ENCODE assay signal across 8 cellular contexts in the genomic region with DNA sequence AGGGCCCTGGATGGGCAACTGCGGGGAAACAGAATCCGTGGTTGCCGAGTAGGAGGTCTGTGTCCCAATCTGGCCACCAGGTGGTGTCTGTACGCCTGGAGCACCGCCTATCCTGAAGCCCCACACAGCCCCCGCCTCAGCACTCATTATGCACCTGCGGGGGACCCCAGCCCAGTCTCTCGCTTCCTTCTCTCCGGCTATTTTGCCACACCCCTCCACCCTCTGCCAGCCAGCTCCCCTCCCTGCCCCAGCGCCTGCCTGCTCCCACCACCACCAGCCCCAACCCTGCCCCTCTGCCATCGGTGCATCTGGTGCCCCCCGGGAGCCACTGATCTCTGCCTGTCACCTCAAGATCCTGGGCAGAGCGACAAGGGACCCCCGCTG. TPM values are rescaled to one million over a fixed set of nuclear protein-coding genes. Genes with fewer than 3 reads are reported as not detected.
A peak's percentile ranks its signal among the peaks of the same experiment; 100 is the strongest.
DNase-seq lines count a peak whose midpoint lies in the region; ATAC-seq, FAIRE-seq and TF ChIP-seq lines count a peak whose summit lies in the region.

No MANE protein-coding gene starts in this region.

- no peaks in the 10 kb centered on the region for H3K36me3 Mint-ChIP-seq in activated CD8-positive, alpha-beta memory T cell treated with anti-CD3 and anti-CD28 coated beads, Interleukin-2, amount 10 ng/mL, durations not matched to agents 7 days and 5 days
- peaks cover 7% of the 10 kb centered on the region for H3K36me3 Mint-ChIP-seq in nephron (ENCODE audit: low read depth)

- peaks cover 12% of the 10 kb centered on the region for H3F3A ChIP-seq in DOHH2 (ENCODE audit: control insufficient read depth, insufficient read depth)

- no peak overlapping the region for H2AFZ ChIP-seq in endothelial cell of umbilical vein (ENCODE audit: low read depth, low read length)

- H3K9ac ChIP-seq in endothelial cell of umbilical vein (replicated peaks; ENCODE audit: extremely low read depth, insufficient read depth, low read length), result no peak overlapping the region

- POLR2A ChIA-PET in endothelial cell of umbilical vein (lab: Charles Lee), result no interaction called here

- H3K9me2 ChIP-seq in DOHH2 (replicated peaks; ENCODE audit: control insufficient read depth, low read length), result no peaks in the 10 kb centered on the region

- H3K4me1 ChIP-seq in DOHH2 (ENCODE audit: control insufficient read depth, low read length), result peaks cover 63% of the 10 kb centered on the region
- peaks cover 2% of the 10 kb centered on the region for H3K4me1 ChIP-seq in endothelial cell of umbilical vein (ENCODE audit: control insufficient read depth, extremely low read depth, insufficient read depth, low read length)
- H3K4me1 ChIP-seq in upper lobe of right lung, result peaks cover 24% of the 10 kb centered on the region

- peak; percentile 86 for TF ChIP-seq CTCF in DOHH2 (IDR thresholded peaks at IDR 0.05; ENCODE audit: low read depth, low read length, poor library complexity, severe bottlenecking)
- peak; percentile 65 to 88 for TF ChIP-seq CTCF in endothelial cell of umbilical vein (IDR thresholded peaks at IDR 0.05; ENCODE audit: extremely low read depth in 1 of 2, insufficient read depth in 1 of 2, low read depth in 1 of 2, low read length in 2 of 2)
- TF ChIP-seq CTCF in nephron (IDR thresholded peaks at IDR 0.05; ENCODE audit: unreplicated experiment in 3 of 3), result peak; percentile 73 to 80 (median 78)
- peak; percentile 71 for TF ChIP-seq CTCF in upper lobe of right lung (IDR thresholded peaks at IDR 0.05)

- H3K27me3 ChIP-seq in DOHH2 (ENCODE audit: control insufficient read depth, low read length) (no peaks in the 10 kb centered on the region), endothelial cell of umbilical vein (ENCODE audit: control insufficient read depth in 2 of 2, insufficient read depth in 2 of 2, low read length in 2 of 2) (peaks cover 48 to 54% of the 10 kb centered on the region in 2 experiments), upper lobe of right lung (peaks cover 50% of the 10 kb centered on the region)

- H3K9me3 ChIP-seq in DOHH2 (ENCODE audit: control insufficient read depth, insufficient read depth, low read length) (no peaks in the 10 kb centered on the region), endothelial cell of umbilical vein (replicated peaks; ENCODE audit: control insufficient read depth, insufficient read depth, low read length) (no peaks in the 10 kb centered on the region), upper lobe of right lung (no peaks in the 10 kb centered on the region)

- intact Hi-C loops in endothelial cell of umbilical vein (cut with micrococcal nuclease), result loop anchor here (1.0 kb wide), 1 partner anchor 25 kb away; no protein-coding TSS in a partner anchor
- intact Hi-C loops in upper lobe of right lung (cut with DNase I), result no loop called here

- H3K27me3 Mint-ChIP-seq in activated CD8-positive, alpha-beta memory T cell treated with anti-CD3 and anti-CD28 coated beads, Interleukin-2, amount 10 ng/mL, durations not matched to agents 7 days and 5 days, result peaks cover 53% of the 10 kb centered on the region
- H3K27me3 Mint-ChIP-seq in nephron (ENCODE audit: low read depth), result peaks cover 57% of the 10 kb centered on the region

- no peak overlapping the region for H3K27ac Mint-ChIP-seq in activated CD8-positive, alpha-beta memory T cell treated with anti-CD3 and anti-CD28 coated beads, Interleukin-2, amount 10 ng/mL, durations not matched to agents 7 days and 5 days
- no peak overlapping the region for H3K27ac Mint-ChIP-seq in nephron

- no peak overlapping the region for H3K4me3 Mint-ChIP-seq in activated CD8-positive, alpha-beta memory T cell treated with anti-CD3 and anti-CD28 coated beads, Interleukin-2, amount 10 ng/mL, durations not matched to agents 7 days and 5 days
- H3K4me3 Mint-ChIP-seq in nephron, result peak overlapping the region; percentile 74 to 80 (median 80)

- no peaks in the 10 kb centered on the region for H3K9me1 ChIP-seq in endothelial cell of umbilical vein (replicated peaks; ENCODE audit: control insufficient read depth, extremely low read depth, insufficient read depth, low read length)

- H3K27ac ChIP-seq in DOHH2 (ENCODE audit: low read depth, low read length) (no peak overlapping the region), endothelial cell of umbilical vein (ENCODE audit: insufficient read depth, low read depth, low read length) (no peak overlapping the region), upper lobe of right lung (no peak overlapping the region)

- peaks cover 11% of the 10 kb centered on the region for H3K36me3 ChIP-seq in DOHH2 (ENCODE audit: control insufficient read depth, low read length)
- H3K36me3 ChIP-seq in endothelial cell of umbilical vein (ENCODE audit: control insufficient read depth in 2 of 2, extremely low read depth in 1 of 2, insufficient read depth in 2 of 2, low read length in 2 of 2), result no peaks in the 10 kb centered on the region
- peaks cover 22% of the 10 kb centered on the region for H3K36me3 ChIP-seq in upper lobe of right lung

- H3K79me2 ChIP-seq in DOHH2 (ENCODE audit: control insufficient read depth, low read length) (peaks cover 26% of the 10 kb centered on the region), endothelial cell of umbilical vein (ENCODE audit: control insufficient read depth, insufficient read depth, low read length) (no peaks in the 10 kb centered on the region)

- TF ChIP-seq POLR2A in endothelial cell of umbilical vein (IDR thresholded peaks at IDR 0.05; ENCODE audit: low read depth, low read length), result no peak

- FAIRE-seq in HTR-8/SVneo (lab: Jason Lieb, UNC) (no peak), endothelial cell of umbilical vein (lab: Jason Lieb, UNC) (peak; percentile 86)

- ATAC-seq in activated CD8-positive, alpha-beta memory T cell treated with anti-CD3 and anti-CD28 coated beads, Interleukin-2, amount 10 ng/mL, durations not matched to agents 7 days and 5 days, result peak; percentile 59
- ATAC-seq in upper lobe of right lung (peak; percentile 59), HG02759 (IDR thresholded peaks at IDR 0.05; ENCODE audit: unreplicated experiment) (no peak)

- H3K4me3 ChIP-seq in DOHH2 (ENCODE audit: low read length) (peak overlapping the region; percentile 40), endothelial cell of umbilical vein (replicated peaks in 1 of 3; ENCODE audit: insufficient read depth in 1 of 3, low read depth in 1 of 3, low read length in 3 of 3) (no peak overlapping the region), upper lobe of right lung (no peak overlapping the region)

- peaks cover 30% of the 10 kb centered on the region for H3K4me1 Mint-ChIP-seq in activated CD8-positive, alpha-beta memory T cell treated with anti-CD3 and anti-CD28 coated beads, Interleukin-2, amount 10 ng/mL, durations not matched to agents 7 days and 5 days
- H3K4me1 Mint-ChIP-seq in nephron, result peaks cover 49% of the 10 kb centered on the region

- DNase-seq in HTR-8/SVneo (ENCODE audit: insufficient read length, low spot score) (peak; percentile 79), NOMO-1 treated with DMSO at 0.1 percent for 48 hours (lab: John Stamatoyannopoulos, UW; ENCODE audit: unreplicated experiment) (peak; percentile 52), endothelial cell of umbilical vein (ENCODE audit: low read depth, low spot score) (peak; percentile 49), upper lobe of right lung (no peak)
- peak; percentile 81 for DNase-seq in activated CD8-positive, alpha-beta memory T cell treated with anti-CD3 and anti-CD28 coated beads, Interleukin-2, amount 10 ng/mL, durations not matched to agents 7 days and 5 days

- no TSS peak for BruUV-seq in endothelial cell of umbilical vein (replicated peaks; lab: Mats Ljungman, UMichigan)

- peak overlapping the region; percentile 88 for H3K4me2 ChIP-seq in DOHH2 (ENCODE audit: low read length)
- no peak overlapping the region for H3K4me2 ChIP-seq in endothelial cell of umbilical vein (ENCODE audit: insufficient read depth, low read length)

- peaks cover 5% of the 10 kb centered on the region; the same call in 1 of the 2 replicates for H4K20me1 ChIP-seq in DOHH2 (ENCODE audit: control insufficient read depth, insufficient read depth, low read depth, low read length)
- H4K20me1 ChIP-seq in endothelial cell of umbilical vein (replicated peaks; ENCODE audit: control insufficient read depth, extremely low read depth, insufficient read depth, low read length), result no peaks in the 10 kb centered on the region

- H3K9me3 Mint-ChIP-seq in activated CD8-positive, alpha-beta memory T cell treated with anti-CD3 and anti-CD28 coated beads, Interleukin-2, amount 10 ng/mL, durations not matched to agents 7 days and 5 days (ENCODE audit: low read depth), result no peaks in the 10 kb centered on the region
- no peaks in the 10 kb centered on the region for H3K9me3 Mint-ChIP-seq in nephron

- dilution Hi-C loops in endothelial cell of umbilical vein (cut with MboI; ENCODE audit: extremely low pct_ligation_motif_present, low sequenced_read_pairs), result no loop called here

- CTCF ChIA-PET in activated CD8-positive, alpha-beta memory T cell treated with anti-CD3 and anti-CD28 coated beads, Interleukin-2, amount 10 ng/mL, durations not matched to agents 7 days and 5 days (lab: Charles Lee), result interaction anchor here (0.6 to 15.4 kb wide), 29 partner anchors 9 to 1025 kb away, joined by 3 to 647 read pairs (median 5); partner anchors contain the start of genes GLI1, INHBE, SHMT2 and SMARCC2
- CTCF ChIA-PET in endothelial cell of umbilical vein (lab: Charles Lee), result interaction anchor here (1.2 to 4.7 kb wide), 12 partner anchors 11 to 86 kb away, joined by 3 to 214 read pairs (median 8); partner anchors contain the start of genes LRP1, SHMT2 and STAC3

RNA-seq across cellular contexts. Expression of gene NXPH4, which starts 2.2 kb away (rescaled TPM):
- under 1 TPM; 0.58 to 0.68 TPM for total RNA-seq in activated CD8-positive, alpha-beta memory T cell treated with anti-CD3 and anti-CD28 coated beads, Interleukin-2, amount 10 ng/mL, durations not matched to agents 7 days and 5 days
- not detected in 2 replicates for total RNA-seq in endothelial cell of umbilical vein
- polyA plus RNA-seq in endothelial cell of umbilical vein, result 0.07 TPM in 1 of 2 replicates, not detected in the other
- 0.04 and 0.06 TPM in 2 replicates for polyA plus RNA-seq in endothelial cell of umbilical vein (2011; cell fraction: cytosol; rRNA removed)
- polyA plus RNA-seq in endothelial cell of umbilical vein (2011; cell fraction: nucleus; rRNA removed), result not detected in 2 replicates
- polyA plus RNA-seq in endothelial cell of umbilical vein (2012), result not detected in 2 replicates
- polyA minus RNA-seq in endothelial cell of umbilical vein, result 0.11 TPM in 1 of 2 replicates, not detected in the other
- polyA minus RNA-seq in endothelial cell of umbilical vein (2011; cell fraction: cytosol; rRNA and poly(A)+ RNA removed), result 2.8 TPM
- not detected in 2 replicates for polyA minus RNA-seq in endothelial cell of umbilical vein (2011; cell fraction: nucleus; rRNA and poly(A)+ RNA removed)
- not detected for total RNA-seq in upper lobe of right lung

RNA-seq across cellular contexts. Expression of gene SHMT2, which starts 15.1 kb away (rescaled TPM):
- total RNA-seq in activated CD8-positive, alpha-beta memory T cell treated with anti-CD3 and anti-CD28 coated beads, Interleukin-2, amount 10 ng/mL, durations not matched to agents 7 days and 5 days, result 100 to 1,000 TPM; 194 to 357 TPM
- total RNA-seq in endothelial cell of umbilical vein (148 and 155 TPM in 2 replicates), upper lobe of right lung (59.2 TPM)
- 243 and 287 TPM in 2 replicates for polyA plus RNA-seq in endothelial cell of umbilical vein
- polyA plus RNA-seq in endothelial cell of umbilical vein (2011; cell fraction: cytosol; rRNA removed), result 200 and 222 TPM in 2 replicates
- polyA plus RNA-seq in endothelial cell of umbilical vein (2011; cell fraction: nucleus; rRNA removed), result 221 and 233 TPM in 2 replicates
- 126 and 146 TPM in 2 replicates for polyA plus RNA-seq in endothelial cell of umbilical vein (2012)
- 158 and 166 TPM in 2 replicates for polyA minus RNA-seq in endothelial cell of umbilical vein
- 225 TPM for polyA minus RNA-seq in endothelial cell of umbilical vein (2011; cell fraction: cytosol; rRNA and poly(A)+ RNA removed)
- 89.4 and 105 TPM in 2 replicates for polyA minus RNA-seq in endothelial cell of umbilical vein (2011; cell fraction: nucleus; rRNA and poly(A)+ RNA removed)

RNA-seq across cellular contexts. Expression of gene STAC3, which starts 36.6 kb away (rescaled TPM):
- total RNA-seq in activated CD8-positive, alpha-beta memory T cell treated with anti-CD3 and anti-CD28 coated beads, Interleukin-2, amount 10 ng/mL, durations not matched to agents 7 days and 5 days, result 10 to 100 TPM in 1 of 2 experiments, 1 to 10 TPM in 1; 5.4 to 10.0 TPM
- total RNA-seq in endothelial cell of umbilical vein, result 0.55 and 1.0 TPM in 2 replicates
- polyA plus RNA-seq in endothelial cell of umbilical vein, result 0.08 and 0.36 TPM in 2 replicates
- 0.18 and 0.35 TPM in 2 replicates for polyA plus RNA-seq in endothelial cell of umbilical vein (2011; cell fraction: cytosol; rRNA removed)
- 1.6 and 2.2 TPM in 2 replicates for polyA plus RNA-seq in endothelial cell of umbilical vein (2011; cell fraction: nucleus; rRNA removed)
- polyA plus RNA-seq in endothelial cell of umbilical vein (2012), result 0.60 TPM in 2 replicates
- polyA minus RNA-seq in endothelial cell of umbilical vein, result not detected in 2 replicates
- polyA minus RNA-seq in endothelial cell of umbilical vein (2011; cell fraction: cytosol; rRNA and poly(A)+ RNA removed), result not detected
- 1.4 and 1.6 TPM in 2 replicates for polyA minus RNA-seq in endothelial cell of umbilical vein (2011; cell fraction: nucleus; rRNA and poly(A)+ RNA removed)
- 6.0 TPM for total RNA-seq in upper lobe of right lung
